Comparison of ENCODE assay signal across 21 cellular contexts in genomic region chr2:59899692-59900091, GRCh38.
"Had no signal": no experiment of that assay in that cellular context is flagged by ENCODE, and none has a peak within 500 bp of the region (broad histone marks: within the 10 kb centered on the region; RNA-seq: fewer than 3 reads in every experiment).

No MANE protein-coding gene starts in this region.

- DNase-seq: activated B cell treated with CpG ODN at 0.5 μM for 24 hours; activated CD4-positive, alpha-beta T cell treated with anti-CD3 and anti-CD28 coated beads for 1 hour; activated CD4-positive, alpha-beta T cell treated with anti-CD3 and anti-CD28 coated beads, Interleukin-2, amount 10 ng/mL, durations not matched to agents 24 days and 14 days; activated CD4-positive, alpha-beta T cell treated with anti-CD3 and anti-CD28 coated beads, Interleukin-2, amount 50 U/mL, for 48 hours; activated CD8-positive, alpha-beta memory T cell treated with anti-CD3 and anti-CD28 coated beads, Interleukin-2, amount 10 ng/mL, durations not matched to agents 7 days and 5 days; activated effector memory CD4-positive, alpha-beta T cell treated with Interleukin-2 at 50 U/mL for 16 hours; activated naive CD4-positive, alpha-beta T cell; activated naive CD8-positive, alpha-beta T cell treated with anti-CD3 and anti-CD28 coated beads, Interleukin-2, amount 50 U/mL, for 24 hours; activated T-cell treated with anti-CD3 and anti-CD28 coated beads, Interleukin-2, amount 50 U/mL, for 24 hours; amniotic stem cell; body of pancreas; Karpas-422; MM.1S; NCI-H146; NCI-H187 treated with DMSO at 0.1 percent for 48 hours; NCI-H2081 treated with DMSO at 0.1 percent for 48 hours; NCI-H226; T-helper 17 cell; T-helper 9 cell had no signal

- H3K27ac ChIP-seq: ascending aorta, body of pancreas had no signal

- H3K36me3 ChIP-seq: ascending aorta had no signal

- H3K4me3 ChIP-seq: ascending aorta, body of pancreas, K562 had no signal

- H3K27me3 ChIP-seq: ascending aorta, body of pancreas had no signal

- FAIRE-seq: K562 had no signal

- H3K4me1 ChIP-seq: ascending aorta had no signal

- H3K9me3 ChIP-seq: ascending aorta, body of pancreas had no signal
